ENCODE assay signal across 32 cellular contexts in the genomic region with DNA sequence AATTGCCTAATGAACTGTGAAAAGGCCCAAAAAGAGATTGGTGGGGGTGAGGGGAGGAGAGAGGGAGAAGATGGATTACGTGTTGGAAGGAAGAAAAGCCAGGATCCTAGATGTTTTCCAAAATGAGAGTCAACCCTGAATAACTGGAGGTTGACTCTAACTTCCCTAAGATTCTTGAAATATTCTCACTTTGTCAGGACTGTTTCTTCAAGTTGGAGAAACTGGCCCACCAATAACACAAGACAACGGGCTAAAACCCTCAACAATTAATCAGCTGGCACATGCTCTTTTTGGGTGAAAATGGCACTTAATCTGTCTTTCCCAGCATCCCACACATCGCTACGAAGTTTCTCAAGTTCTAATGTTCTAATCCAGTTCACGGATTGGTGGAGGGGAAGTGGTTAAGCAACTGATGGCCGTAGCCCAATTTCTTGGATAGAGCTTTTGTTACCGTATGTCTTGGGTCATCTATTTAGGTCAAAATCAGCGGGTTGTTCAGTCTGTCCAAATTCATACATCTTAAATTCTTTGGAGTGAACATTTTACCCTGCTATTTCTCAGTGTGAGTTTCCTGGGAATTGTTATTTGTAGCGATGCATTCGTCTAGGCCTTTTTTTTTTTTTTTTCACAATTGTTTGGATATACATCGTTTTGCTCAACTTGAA. TPM values are rescaled to one million over a fixed set of nuclear protein-coding genes. Genes with fewer than 3 reads are reported as not detected.
"Had no signal": no experiment of that assay in that cellular context is flagged by ENCODE, and none has a peak within 500 bp of the region (broad histone marks: within the 10 kb centered on the region; RNA-seq: fewer than 3 reads in every experiment).

No MANE protein-coding gene starts in this region.

- H3K4me3 ChIP-seq: K562, SJCRH30, SK-N-MC had no signal

- H3K4me3 Mint-ChIP-seq: activated CD4-positive, alpha-beta memory T cell treated with anti-CD3 and anti-CD28 coated beads, Interleukin-2, amount 10 ng/mL, durations not matched to agents 7 days and 5 days; activated CD8-positive, alpha-beta memory T cell treated with anti-CD3 and anti-CD28 coated beads, Interleukin-2, amount 10 ng/mL, durations not matched to agents 7 days and 5 days; activated naive CD8-positive, alpha-beta T cell treated with anti-CD3 and anti-CD28 coated beads for 36 hours had no signal

- H3K27ac ChIP-seq: brain microvascular endothelial cell, SJCRH30, SK-N-MC, WERI-Rb-1 had no signal

- H3K9me3 Mint-ChIP-seq: activated CD4-positive, alpha-beta memory T cell treated with anti-CD3 and anti-CD28 coated beads, Interleukin-2, amount 10 ng/mL, durations not matched to agents 7 days and 5 days had no signal

- H3K27me3 ChIP-seq: brain microvascular endothelial cell, SJCRH30 had no signal

- H3K36me3 ChIP-seq: brain microvascular endothelial cell, SJCRH30, WERI-Rb-1 had no signal

- H3K27ac Mint-ChIP-seq: activated CD4-positive, alpha-beta memory T cell treated with anti-CD3 and anti-CD28 coated beads, Interleukin-2, amount 10 ng/mL, durations not matched to agents 7 days and 5 days; activated CD8-positive, alpha-beta memory T cell treated with anti-CD3 and anti-CD28 coated beads, Interleukin-2, amount 10 ng/mL, durations not matched to agents 7 days and 5 days; activated naive CD8-positive, alpha-beta T cell treated with anti-CD3 and anti-CD28 coated beads for 36 hours had no signal

- ATAC-seq: activated CD8-positive, alpha-beta memory T cell treated with anti-CD3 and anti-CD28 coated beads, Interleukin-2, amount 10 ng/mL, durations not matched to agents 7 days and 5 days; K562; Panc1 had no signal

- H3K4me1 Mint-ChIP-seq: activated CD4-positive, alpha-beta memory T cell treated with anti-CD3 and anti-CD28 coated beads, Interleukin-2, amount 10 ng/mL, durations not matched to agents 7 days and 5 days; activated CD8-positive, alpha-beta memory T cell treated with anti-CD3 and anti-CD28 coated beads, Interleukin-2, amount 10 ng/mL, durations not matched to agents 7 days and 5 days; activated naive CD8-positive, alpha-beta T cell treated with anti-CD3 and anti-CD28 coated beads for 36 hours had no signal

- DNase-seq: activated CD4-positive, alpha-beta memory T cell treated with anti-CD3 and anti-CD28 coated beads, Interleukin-2, amount 10 ng/mL, durations not matched to agents 7 days and 5 days; activated CD4-positive, alpha-beta T cell treated with anti-CD3 and anti-CD28 coated beads for 1 hour; activated CD4-positive, alpha-beta T cell treated with anti-CD3 and anti-CD28 coated beads for 48 hours; activated CD4-positive, CD25-positive, alpha-beta regulatory T cell; activated CD8-positive, alpha-beta memory T cell treated with anti-CD3 and anti-CD28 coated beads for 24 hours; activated CD8-positive, alpha-beta memory T cell treated with anti-CD3 and anti-CD28 coated beads, Interleukin-2, amount 10 ng/mL, durations not matched to agents 7 days and 5 days; activated CD8-positive, alpha-beta memory T cell treated with anti-CD3 and anti-CD28 coated beads, Interleukin-2, amount 50 U/mL, for 48 hours; activated effector memory CD4-positive, alpha-beta T cell treated with anti-CD3 and anti-CD28 coated beads, Interleukin-2, amount 50 U/mL, for 16 hours; activated naive CD4-positive, alpha-beta T cell; activated naive CD4-positive, alpha-beta T cell treated with anti-CD3 and anti-CD28 coated beads, Interleukin-2, amount 50 U/mL, for 16 hours; activated naive CD8-positive, alpha-beta T cell treated with anti-CD3 and anti-CD28 coated beads for 36 hours; activated T-cell treated with anti-CD3 and anti-CD28 coated beads, Interleukin-2, amount 50 U/mL, for 48 hours; amygdala; brain microvascular endothelial cell; IMR-90; NCI-H1105; NCI-H1417 treated with DMSO at 0.1 percent for 48 hours; NCI-H1930; NCI-H2081 treated with DMSO at 0.1 percent for 48 hours; NCI-H226; NCI-H524; SHP77; SJCRH30; T1000; WERI-Rb-1 had no signal

- H3K36me3 Mint-ChIP-seq: activated CD8-positive, alpha-beta memory T cell treated with anti-CD3 and anti-CD28 coated beads, Interleukin-2, amount 10 ng/mL, durations not matched to agents 7 days and 5 days; activated naive CD8-positive, alpha-beta T cell treated with anti-CD3 and anti-CD28 coated beads for 36 hours had no signal

- H3K9me3 ChIP-seq: SJCRH30 had no signal

RNA-seq across cellular contexts. Expression of a gene that starts 49.0 kb away (rescaled TPM):
- total RNA-seq: activated CD4-positive, alpha-beta memory T cell treated with anti-CD3 and anti-CD28 coated beads, Interleukin-2, amount 10 ng/mL, durations not matched to agents 7 days and 5 days; activated CD8-positive, alpha-beta memory T cell treated with anti-CD3 and anti-CD28 coated beads, Interleukin-2, amount 10 ng/mL, durations not matched to agents 7 days and 5 days; activated naive CD8-positive, alpha-beta T cell treated with anti-CD3 and anti-CD28 coated beads for 36 hours; IMR-90; K562; M059J; RPMI7951; SJCRH30; T-helper 1 cell treated with Interleukin-12 subunit alpha and Interleukin-12 subunit beta and Interleukin-4 antibody, amounts not matched to agents 30 ng/mL and 1 ng/mL, for 36 hours; T-helper 2 cell treated with Interferon-gamma antibody and Interleukin-4, amounts not matched to agents 100 ng/mL and 5 ng/mL, for 36 hours had no signal
